Comparison of ENCODE assay signal across 8 cellular contexts in genomic region chr3:36893137-36893557, GRCh38. TPM values are rescaled to one million over a fixed set of nuclear protein-coding genes. Genes with fewer than 3 reads are reported as not detected.
DNase-seq lines count a peak whose midpoint lies in the region; ATAC-seq, FAIRE-seq and TF ChIP-seq lines count a peak whose summit lies in the region.

No MANE protein-coding gene starts in this region.

- H3K4me1 Mint-ChIP-seq in T-helper 2 cell treated with Interferon-gamma antibody and Interleukin-4, amounts not matched to agents 5 μg/mL and 100 μg/mL, for 36 hours (ENCODE audit: low read depth), result peaks cover 30% of the 10 kb centered on the region

- intact Hi-C loops in HepG2 (cut with micrococcal nuclease; ENCODE audit: unreplicated experiment), result no loop called here

- peak overlapping the region; percentile 49 for H3K27ac Mint-ChIP-seq in T-helper 2 cell treated with Interferon-gamma antibody and Interleukin-4, amounts not matched to agents 5 μg/mL and 100 μg/mL, for 36 hours

- H3K27me3 Mint-ChIP-seq in T-helper 2 cell treated with Interferon-gamma antibody and Interleukin-4, amounts not matched to agents 5 μg/mL and 100 μg/mL, for 36 hours (ENCODE audit: low read depth), result no peaks in the 10 kb centered on the region

- no peaks in the 10 kb centered on the region for H3K4me1 ChIP-seq in liver (ENCODE audit: control insufficient read depth in 4 of 4, insufficient read depth in 4 of 4, low read length in 3 of 4)
- no peaks in the 10 kb centered on the region for H3K4me1 ChIP-seq in HepG2 (ENCODE audit: insufficient read depth, low read length)
- no peaks in the 10 kb centered on the region for H3K4me1 ChIP-seq in smooth muscle cell (ENCODE audit: low read depth)

- POLR2A ChIA-PET in HepG2 (lab: Yijun Ruan, JAX), result no interaction called here

- H3K4me2 ChIP-seq in HepG2 (ENCODE audit: low read depth, low read length) (no peak overlapping the region), smooth muscle cell (peak overlapping the region; percentile 4)

- BruUV-seq in HepG2 (replicated peaks; lab: Mats Ljungman, UMichigan), result no TSS peak

- no peak for TF ChIP-seq POLR2A in HepG2 (IDR thresholded peaks at IDR 0.05; ENCODE audit: insufficient read depth in 1 of 2, low read depth in 2 of 2, low read length in 2 of 2)

- no peak for FAIRE-seq in HepG2 (lab: Jason Lieb, UNC)

- ATAC-seq in HepG2, result no peak
- ATAC-seq in HG03139 (IDR thresholded peaks at IDR 0.05; ENCODE audit: unreplicated experiment), result peak; percentile 45

- H4K20me1 ChIP-seq in HepG2 (ENCODE audit: insufficient read depth, low read length) (no peaks in the 10 kb centered on the region), smooth muscle cell (ENCODE audit: low read depth) (no peaks in the 10 kb centered on the region)

- H3K36me3 ChIP-seq in liver (ENCODE audit: control insufficient read depth in 4 of 4, insufficient read depth in 3 of 4, low read depth in 1 of 4, low read length in 3 of 4), result peaks cover 2 to 48% (median 37%) of the 10 kb centered on the region in 4 donors
- H3K36me3 ChIP-seq in HepG2 (replicated peaks in 1 of 2; ENCODE audit: control insufficient read depth in 1 of 2, insufficient read depth in 2 of 2, low read length in 2 of 2), result no peaks in the 10 kb centered on the region
- no peaks in the 10 kb centered on the region for H3K36me3 ChIP-seq in smooth muscle cell (ENCODE audit: low read depth)

- H3K79me2 ChIP-seq in HepG2 (ENCODE audit: insufficient read depth, low read length), result no peaks in the 10 kb centered on the region
- no peaks in the 10 kb centered on the region for H3K79me2 ChIP-seq in smooth muscle cell (ENCODE audit: low read depth)

- TF ChIP-seq CTCF in liver (IDR thresholded peaks at IDR 0.05; ENCODE audit: low read depth, low read length, missing input control), result no peak
- no peak for TF ChIP-seq CTCF in HepG2 (CRISPR knock-in tag; IDR thresholded peaks at IDR 0.05)
- TF ChIP-seq CTCF in smooth muscle cell (IDR thresholded peaks at IDR 0.05; ENCODE audit: borderline replicate concordance, insufficient read depth, poor library complexity, severe bottlenecking), result no peak

- TF ChIP-seq EP300 in HepG2 (IDR thresholded peaks at IDR 0.05; ENCODE audit: low read depth in 2 of 2, low read length in 2 of 2) (no peak), HepG2 (CRISPR knock-in tag; IDR thresholded peaks at IDR 0.05; ENCODE audit: borderline replicate concordance) (no peak)

- H3K36me3 Mint-ChIP-seq in T-helper 2 cell treated with Interferon-gamma antibody and Interleukin-4, amounts not matched to agents 5 μg/mL and 100 μg/mL, for 36 hours (ENCODE audit: low read depth), result peaks cover 74% of the 10 kb centered on the region

- H3K9ac ChIP-seq in liver (ENCODE audit: low read depth in 1 of 2, low read length in 2 of 2) (no peak overlapping the region), HepG2 (ENCODE audit: insufficient read depth, low read depth, low read length) (no peak overlapping the region), smooth muscle cell (ENCODE audit: low read depth) (no peak overlapping the region)

- peak overlapping the region; percentile 23 to 25 for H3K27ac ChIP-seq in liver (ENCODE audit: low read depth in 1 of 2, low read length in 2 of 2)
- no peak overlapping the region for H3K27ac ChIP-seq in HepG2 (ENCODE audit: extremely low read length, insufficient read depth, low read length)
- H3K27ac ChIP-seq in smooth muscle cell (ENCODE audit: low read depth), result peak overlapping the region; percentile 81

- no peaks in the 10 kb centered on the region for H3K9me3 ChIP-seq in liver (ENCODE audit: control insufficient read depth in 4 of 4, low read length in 3 of 4)
- H3K9me3 ChIP-seq in HepG2 (ENCODE audit: low read length), result no peaks in the 10 kb centered on the region
- H3K9me3 ChIP-seq in smooth muscle cell (replicated peaks; ENCODE audit: low read depth), result no peaks in the 10 kb centered on the region

- no peaks in the 10 kb centered on the region for H3K9me3 Mint-ChIP-seq in T-helper 2 cell treated with Interferon-gamma antibody and Interleukin-4, amounts not matched to agents 5 μg/mL and 100 μg/mL, for 36 hours

- peaks cover 5% of the 10 kb centered on the region for H3F3A ChIP-seq in smooth muscle cell (ENCODE audit: low read depth)

- DNase-seq in HepG2 (ENCODE audit: low spot score) (no peak), germinal center (ENCODE audit: low spot score) (peak; percentile 61), smooth muscle cell (lab: John Stamatoyannopoulos, UW; ENCODE audit: unreplicated experiment) (no peak), mesenteric fat pad (ENCODE audit: low spot score) (no peak), COLO668 (lab: John Stamatoyannopoulos, UW; ENCODE audit: unreplicated experiment) (no peak)
- DNase-seq in T-helper 2 cell treated with Interferon-gamma antibody and Interleukin-4, amounts not matched to agents 5 μg/mL and 100 μg/mL, for 36 hours (ENCODE audit: low spot score), result no peak

- in situ Hi-C loops in HepG2 (cut with HindIII; ENCODE audit: extremely low pct_ligation_motif_present, low pct_unique_long_range_greater_than_20kb), result no loop called here

- peak in 1 of 2 donors; percentile 13 for TF ChIP-seq RAD21 in liver (IDR thresholded peaks at IDR 0.05)
- TF ChIP-seq RAD21 in HepG2 (CRISPR knock-in tag; IDR thresholded peaks at IDR 0.05), result no peak

- WGBS in liver, result 77% methylated on average over 2 of the region's 2 CpGs
- WGBS in HepG2 (ENCODE audit: low lambda C conversion rate), result 4% methylated on average over 2 of the region's 2 CpGs
- 31% methylated on average over 2 of the region's 2 CpGs for WGBS in smooth muscle cell (ENCODE audit: low lambda C conversion rate)

- no peak overlapping the region for H3K4me3 Mint-ChIP-seq in T-helper 2 cell treated with Interferon-gamma antibody and Interleukin-4, amounts not matched to agents 5 μg/mL and 100 μg/mL, for 36 hours

- CTCF ChIA-PET in HepG2 (lab: Yijun Ruan, JAX; ENCODE audit: low intra/inter-chr PET ratio, low total read pairs), result no interaction called here

- H3K27me3 ChIP-seq in liver (ENCODE audit: control insufficient read depth in 4 of 4, insufficient read depth in 4 of 4, low read length in 3 of 4), result no peaks in the 10 kb centered on the region
- H3K27me3 ChIP-seq in HepG2 (ENCODE audit: control insufficient read depth in 1 of 2, insufficient read depth in 2 of 2, low read length in 2 of 2), result no peaks in the 10 kb centered on the region
- no peaks in the 10 kb centered on the region for H3K27me3 ChIP-seq in smooth muscle cell (ENCODE audit: low read depth)

- no peak overlapping the region for H2AFZ ChIP-seq in HepG2 (ENCODE audit: low read length)
- H2AFZ ChIP-seq in smooth muscle cell (ENCODE audit: low read depth), result no peak overlapping the region

- H3K4me3 ChIP-seq in liver (ENCODE audit: low read depth in 1 of 3, low read length in 3 of 3), result no peak overlapping the region
- H3K4me3 ChIP-seq in HepG2 (replicated peaks in 1 of 3; ENCODE audit: insufficient read depth in 1 of 3, low read depth in 2 of 3, low read length in 3 of 3), result no peak overlapping the region
- H3K4me3 ChIP-seq in smooth muscle cell, result no peak overlapping the region

TF ChIP-seq in liver, 16 proteins besides CTCF, POLR2A, EP300 and RAD21 (continues in another document):
- TF ChIP-seq EGR1 (IDR thresholded peaks at IDR 0.05; ENCODE audit: low read depth in 2 of 2), result peak in 1 of 2 donors; percentile 15
- TF ChIP-seq JUND (IDR thresholded peaks at IDR 0.05), result peak; percentile 14 to 28
- TF ChIP-seq RXRA (IDR thresholded peaks at IDR 0.05), result peak in 1 of 2 donors; percentile 15
- peak; percentile 51 to 68 for TF ChIP-seq GABPA (IDR thresholded peaks at IDR 0.05 in 1 of 2, conservative IDR thresholded peaks at IDR 0.05 in 1 of 2)
- TF ChIP-seq MAX (IDR thresholded peaks at IDR 0.05), result peak; percentile 24

TF ChIP-seq in HepG2, 621 proteins besides CTCF, POLR2A, EP300 and RAD21 (continues in another document):
- TF ChIP-seq ISX (CRISPR knock-in tag; conservative IDR thresholded peaks at IDR 0.05), result no peak
- no peak for TF ChIP-seq KLF15 (CRISPR knock-in tag; IDR thresholded peaks at IDR 0.05; ENCODE audit: borderline replicate concordance)
- TF ChIP-seq ZNF446 (CRISPR knock-in tag; IDR thresholded peaks at IDR 0.05), result no peak
- no peak for TF ChIP-seq PAWR (CRISPR knock-in tag; IDR thresholded peaks at IDR 0.05; ENCODE audit: borderline replicate concordance)
- TF ChIP-seq CC2D1A (CRISPR knock-in tag; IDR thresholded peaks at IDR 0.05), result no peak

RNA-seq across cellular contexts. Expression of gene TRANK1, which starts 51.7 kb away (rescaled TPM):
- total RNA-seq in liver (10 to 100 TPM; 12.4 to 40.0 TPM), HepG2 (2016; rRNA removed; fragmentation: Illumina TruSeq; extraction: Trizol) (0.13 and 0.67 TPM in 2 replicates), smooth muscle cell (5.2 and 11.7 TPM in 2 replicates), mesenteric fat pad (14.7 TPM)
- polyA plus RNA-seq in liver (1 to 10 TPM; 2.9 to 8.1 TPM), HepG2 (2011; rRNA removed) (0.32 and 0.33 TPM in 2 replicates), smooth muscle cell (2.0 and 2.4 TPM in 2 replicates)
- total RNA-seq in HepG2 (2016; cell fraction: cytosol; rRNA removed; fragmentation: Illumina TruSeq; extraction: Trizol; ENCODE audit: low read depth), result 0.26 TPM in 1 of 2 replicates, not detected in the other
- 0.11 and 0.52 TPM in 2 replicates for total RNA-seq in HepG2 (2016; cell fraction: insoluble cytoplasmic fraction; rRNA removed; fragmentation: Illumina TruSeq; extraction: Trizol)
- total RNA-seq in HepG2 (2016; cell fraction: membrane; rRNA removed; fragmentation: Illumina TruSeq; extraction: Trizol), result 0.14 and 0.34 TPM in 2 replicates
- total RNA-seq in HepG2 (2016; cell fraction: nucleus; rRNA removed; fragmentation: Illumina TruSeq; extraction: Trizol), result 0.19 and 1.2 TPM in 2 replicates
- polyA plus RNA-seq in HepG2 (2011; cell fraction: cytosol; rRNA removed), result 0.11 and 0.22 TPM in 2 replicates
- 0.78 and 1.3 TPM in 2 replicates for polyA plus RNA-seq in HepG2 (2011; cell fraction: nucleus; rRNA removed)
- polyA plus RNA-seq in HepG2 (2012), result 0.68 and 1.0 TPM in 2 replicates
- not detected in 2 replicates for polyA plus RNA-seq in HepG2 (2016; cell fraction: cytosol; fragmentation: Illumina TruSeq; extraction: Trizol; ENCODE audit: low read depth)
- polyA plus RNA-seq in HepG2 (2016; cell fraction: insoluble cytoplasmic fraction; fragmentation: Illumina TruSeq; extraction: Trizol; ENCODE audit: low read depth), result 0.15 and 0.17 TPM in 2 replicates
- polyA plus RNA-seq in HepG2 (2016; cell fraction: membrane; fragmentation: Illumina TruSeq; extraction: Trizol; ENCODE audit: low read depth), result not detected in 2 replicates
- polyA plus RNA-seq in HepG2 (2016; cell fraction: nucleus; fragmentation: Illumina TruSeq; extraction: Trizol; ENCODE audit: insufficient read depth, low read depth), result 0.15 and 0.17 TPM in 2 replicates
- polyA minus RNA-seq in HepG2 (2011; rRNA and poly(A)+ RNA removed; ENCODE audit: low replicate concordance), result 0.28 and 10.7 TPM in 2 replicates
- 0.26 and 0.79 TPM in 2 replicates for polyA minus RNA-seq in HepG2 (2011; cell fraction: cytosol; rRNA and poly(A)+ RNA removed)
- polyA minus RNA-seq in HepG2 (2011; cell fraction: nucleus; rRNA and poly(A)+ RNA removed), result 1.6 and 3.0 TPM in 2 replicates
